In genomic region chr2:5703166-5703565, GRCh38 we compare ENCODE assay signal across 31 cellular contexts. TPM values are rescaled to one million over a fixed set of nuclear protein-coding genes. Genes with fewer than 3 reads are reported as not detected.
"Had no signal": no experiment of that assay in that cellular context is flagged by ENCODE, and none has a peak within 500 bp of the region (broad histone marks: within the 10 kb centered on the region; RNA-seq: fewer than 3 reads in every experiment).

No MANE protein-coding gene starts in this region.

- H2AFZ ChIP-seq: hepatocyte, parathyroid adenoma had no signal

- H3K9me3 ChIP-seq: gastrocnemius medialis, heart left ventricle, left lung, right lobe of liver, suprapubic skin, transverse colon, upper lobe of right lung, uterus had no signal

- FAIRE-seq: endometrium, islet of Langerhans, small intestine had no signal

- H3K4me3 Mint-ChIP-seq: effector memory CD8-positive, alpha-beta T cell; mesothelial cell of epicardium; naive B cell; nephron; stimulated activated naive CD8-positive, alpha-beta T cell treated with anti-CD3 and anti-CD28 coated beads, Interleukin-15, amount 100 ng/mL, for 72 hours had no signal

- H3K27me3 Mint-ChIP-seq: progenitor cell of endocrine pancreas had no signal

- H3K9ac ChIP-seq: parathyroid adenoma had no signal

- DNase-seq: cortex of kidney; effector memory CD8-positive, alpha-beta T cell; erythroblast; gastrocnemius medialis; heart left ventricle; left cardiac atrium; left lung; mesenchymal stem cell; mucosa of descending colon; naive B cell; right lobe of liver; small intestine; stimulated activated CD4-positive, alpha-beta T cell treated with anti-CD3 and anti-CD28 coated beads, Interleukin-12 subunit alpha, Interleukin-12 subunit beta, amount 100 ng/mL, for 4 hours; stimulated activated CD4-positive, alpha-beta T cell treated with anti-CD3 and anti-CD28 coated beads, Interleukin-1b, Interleukin-23, amount 100 ng/mL, for 48 hours; stimulated activated CD4-positive, alpha-beta T cell treated with anti-CD3 and anti-CD28 coated beads, Interleukin-4, amount 100 ng/mL, for 1 hour; stimulated activated CD8-positive, alpha-beta memory T cell treated with anti-CD3 and anti-CD28 coated beads, Interleukin-4, amount 100 ng/mL, for 48 hours; stimulated activated naive CD4-positive, alpha-beta T cell; stimulated activated naive CD8-positive, alpha-beta T cell treated with anti-CD3 and anti-CD28 coated beads, Interleukin-15, amount 100 ng/mL, for 72 hours; transverse colon; upper lobe of right lung; uterus had no signal

- H3K4me2 ChIP-seq: hepatocyte had no signal

- H3K27ac Mint-ChIP-seq: effector memory CD8-positive, alpha-beta T cell; mesothelial cell of epicardium; naive B cell; nephron; stimulated activated naive CD8-positive, alpha-beta T cell treated with anti-CD3 and anti-CD28 coated beads, Interleukin-15, amount 100 ng/mL, for 72 hours had no signal

- H3K36me3 ChIP-seq: gastrocnemius medialis, heart left ventricle, left lung, right lobe of liver, suprapubic skin, transverse colon, upper lobe of right lung, uterus had no signal

- H3K4me1 Mint-ChIP-seq: stimulated activated naive CD8-positive, alpha-beta T cell treated with anti-CD3 and anti-CD28 coated beads, Interleukin-15, amount 100 ng/mL, for 72 hours had no signal

- H3K9me3 Mint-ChIP-seq: mesothelial cell of epicardium; nephron; stimulated activated naive CD8-positive, alpha-beta T cell treated with anti-CD3 and anti-CD28 coated beads, Interleukin-15, amount 100 ng/mL, for 72 hours had no signal

- ATAC-seq: effector memory CD8-positive, alpha-beta T cell; gastrocnemius medialis; heart left ventricle; left cardiac atrium; left lung; mucosa of descending colon; right lobe of liver; stimulated activated naive CD8-positive, alpha-beta T cell treated with anti-CD3 and anti-CD28 coated beads, Interleukin-15, amount 100 ng/mL, for 72 hours; upper lobe of right lung had no signal

- H3K4me3 ChIP-seq: gastrocnemius medialis, heart left ventricle, hepatocyte, left lung, mucosa of descending colon, right lobe of liver, suprapubic skin, transverse colon, upper lobe of right lung, uterus had no signal

- H3K4me1 ChIP-seq: gastrocnemius medialis, heart left ventricle, left lung, parathyroid adenoma, right lobe of liver, suprapubic skin, transverse colon, upper lobe of right lung, uterus had no signal

- H3K27me3 ChIP-seq: hepatocyte had no signal

- H3K27ac ChIP-seq: gastrocnemius medialis, heart left ventricle, hepatocyte, left lung, parathyroid adenoma, right lobe of liver, suprapubic skin, transverse colon, upper lobe of right lung, uterus had no signal

- H3K79me2 ChIP-seq: parathyroid adenoma had no signal

RNA-seq across cellular contexts. Expression of gene SOX11, which starts 11.0 kb away (rescaled TPM):
- total RNA-seq: dermis microvascular lymphatic vessel endothelial cell, gastrocnemius medialis, lung microvascular endothelial cell, right lobe of liver had no signal
